ENCODE assay signal across 8 cellular contexts in the genomic region with DNA sequence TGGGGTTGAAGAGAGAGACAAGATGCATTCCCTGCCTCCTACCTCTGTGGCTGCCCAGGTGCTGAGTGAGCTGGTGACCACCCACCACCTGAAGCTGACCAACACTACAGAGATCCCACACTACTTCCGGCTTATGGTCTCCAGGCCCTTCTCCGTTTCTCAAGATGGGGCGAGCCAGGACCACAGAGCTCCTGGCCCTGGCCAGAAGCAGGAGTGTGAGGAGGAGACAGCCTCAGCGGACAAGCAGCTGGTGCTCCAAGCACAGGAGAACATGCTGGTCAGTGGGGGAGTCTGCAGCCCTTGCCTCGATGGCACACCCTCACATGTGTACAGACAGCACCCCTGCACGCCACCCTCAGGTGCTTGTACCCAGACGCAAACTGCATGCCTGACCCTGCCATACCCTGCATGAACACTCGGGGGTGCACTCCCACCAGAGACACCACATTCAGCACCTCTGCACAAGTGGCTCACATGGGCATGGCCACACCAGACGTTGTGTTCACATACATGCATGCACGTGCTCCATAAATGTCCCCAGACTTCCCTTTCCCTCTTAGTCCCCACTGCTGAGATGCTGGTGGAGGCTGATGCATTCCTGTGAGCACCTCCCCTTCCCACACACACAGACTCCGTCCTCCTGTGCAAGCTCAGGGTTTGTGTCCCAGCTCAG. TPM values are rescaled to one million over a fixed set of nuclear protein-coding genes. Genes with fewer than 3 reads are reported as not detected.
A peak's percentile ranks its signal among the peaks of the same experiment; 100 is the strongest.
DNase-seq lines count a peak whose midpoint lies in the region; ATAC-seq and TF ChIP-seq lines count a peak whose summit lies in the region.

No MANE protein-coding gene starts in this region.

- TF ChIP-seq CTCF in BJ (IDR thresholded peaks at IDR 0.05; ENCODE audit: insufficient read depth, low read depth, low read length) = peak; percentile 83
- peak; percentile 75 for TF ChIP-seq CTCF in RWPE2 (IDR thresholded peaks at IDR 0.05; ENCODE audit: poor library complexity, severe bottlenecking)

- no peaks in the 10 kb centered on the region for H3K4me1 ChIP-seq in RWPE2 (ENCODE audit: insufficient read depth, poor library complexity, severe bottlenecking)

- no peak overlapping the region for H3K27ac ChIP-seq in RWPE2 (ENCODE audit: poor library complexity, severe bottlenecking)

- peaks cover 13% of the 10 kb centered on the region for H3K36me3 ChIP-seq in BJ (ENCODE audit: control insufficient read depth, insufficient read depth, low read length)
- H3K36me3 ChIP-seq in RWPE2 (ENCODE audit: low read depth) = peaks cover 10% of the 10 kb centered on the region

- H3K4me3 ChIP-seq in BJ (ENCODE audit: low read depth, low read length) (no peak overlapping the region), RWPE2 (ENCODE audit: severe bottlenecking) (no peak overlapping the region)

- intact Hi-C loops in Right ventricle myocardium inferior (cut with DNase I) = loop anchor here (5.0 to 10.0 kb wide), 2 partner anchors 227 to 364 kb away; a partner anchor contains a TSS

- DNase-seq in BJ (ENCODE audit: low read depth) (no peak), RWPE2 (ENCODE audit: low spot score) (peak; percentile 53), Right ventricle myocardium inferior (ENCODE audit: missing footprints) (peak; percentile 74), retina (peak; percentile 45), NCI-H187 treated with DMSO at 0.1 percent for 48 hours (lab: John Stamatoyannopoulos, UW) (no peak)
- DNase-seq in activated gamma-delta T cell treated with anti-CD3 and anti-CD28 coated beads, Interleukin-2, amount 50 U/mL, for 16 hours (ENCODE audit: low read depth) = peak; percentile 38

- CTCF ChIA-PET in BJ (lab: Yijun Ruan, JAX) = interaction anchor here (0.7 to 6.3 kb wide), 10 partner anchors 10 to 374 kb away, joined by 3 to 39 read pairs (median 10); a partner anchor contains a TSS

- H3K27me3 ChIP-seq in BJ (ENCODE audit: control insufficient read depth, insufficient read depth, low read length) (no peaks in the 10 kb centered on the region), RWPE2 (ENCODE audit: insufficient read depth, poor library complexity, severe bottlenecking) (no peaks in the 10 kb centered on the region)

- POLR2A ChIA-PET in BJ (lab: Charles Lee) = no interaction called here

- peak; percentile 68 for ATAC-seq in GM18907 (IDR thresholded peaks at IDR 0.05; ENCODE audit: unreplicated experiment)
- peak; percentile 78 for ATAC-seq in HG03159 (IDR thresholded peaks at IDR 0.05; ENCODE audit: unreplicated experiment)
- ATAC-seq in RWPE2 (ENCODE audit: low read depth) = peak; percentile 53
- peak; percentile 69 for ATAC-seq in Right ventricle myocardium inferior

- H3K9me3 ChIP-seq in RWPE2 (ENCODE audit: severe bottlenecking) = no peaks in the 10 kb centered on the region

RNA-seq across cellular contexts. Expression of a gene that starts 19.0 kb away (rescaled TPM):
- 54.7 and 81.8 TPM in 2 replicates for polyA plus RNA-seq in BJ (2011; rRNA removed)
- polyA minus RNA-seq in BJ (2011; rRNA and poly(A)+ RNA removed) = 37.3 and 60.4 TPM in 2 replicates
- total RNA-seq in Right ventricle myocardium inferior = 116 TPM

RNA-seq across cellular contexts. Expression of a gene that starts 20.6 kb away (rescaled TPM):
- 28.4 and 45.6 TPM in 2 replicates for polyA plus RNA-seq in BJ (2011; rRNA removed)
- polyA minus RNA-seq in BJ (2011; rRNA and poly(A)+ RNA removed) = 21.3 and 41.9 TPM in 2 replicates
- total RNA-seq in Right ventricle myocardium inferior = 8.8 TPM

RNA-seq across cellular contexts. Expression of a gene that starts 47.5 kb away (rescaled TPM):
- polyA plus RNA-seq in BJ (2011; rRNA removed) = 27.6 and 43.6 TPM in 2 replicates
- 23.6 and 26.9 TPM in 2 replicates for polyA minus RNA-seq in BJ (2011; rRNA and poly(A)+ RNA removed)
- total RNA-seq in Right ventricle myocardium inferior = 24.6 TPM

Comparison
In these comparisons a context has a peak if more than half of its experiments do, and no peak if none do; other contexts are left out.
1. DNase-seq: peak in RWPE2 (single experiment), activated gamma-delta T cell treated with anti-CD3 and anti-CD28 coated beads, Interleukin-2, amount 50 U/mL, for 16 hours (single experiment), Right ventricle myocardium inferior (single experiment) and retina (single experiment); none in BJ (single experiment) and NCI-H187 treated with DMSO at 0.1 percent for 48 hours (single experiment).
2. Peak in every context shown above with its lines, with median percentiles within 50 percentile points of each other: ATAC-seq.